9 cellular contexts compared by ENCODE assay signal in genomic region chr19:39407394-39407643, GRCh38. TPM values are rescaled to one million over a fixed set of nuclear protein-coding genes. Genes with fewer than 3 reads are reported as not detected.
A peak's percentile ranks its signal among the peaks of the same experiment; 100 is the strongest.
DNase-seq lines count a peak whose midpoint lies in the region; ATAC-seq and TF ChIP-seq lines count a peak whose summit lies in the region.
"Had no signal": no experiment of that assay in that cellular context is flagged by ENCODE, and none has a peak within 500 bp of the region (broad histone marks: within the 10 kb centered on the region; RNA-seq: fewer than 3 reads in every experiment).

No MANE protein-coding gene starts in this region.

- intact Hi-C loops in colonic mucosa (cut with DNase I) = no loop called here

- peaks cover 0 to 2% (median 1%) of the 10 kb centered on the region in 7 donors for H3K9me3 Mint-ChIP-seq in naive B cell

- peaks cover 0 to 7% (median 0%) of the 10 kb centered on the region in 3 donors for H3K27me3 Mint-ChIP-seq in naive B cell

- peak overlapping the region; percentile 83 to 98 (median 97) for H3K4me3 Mint-ChIP-seq in naive B cell

- H3K79me2 ChIP-seq in ACC112 (ENCODE audit: control insufficient read depth, insufficient read depth, low read length, unreplicated experiment) = peaks cover 27% of the 10 kb centered on the region

- no peak for ATAC-seq in naive B cell (ENCODE audit: low read depth in 2 of 2)

- H3K27me3 ChIP-seq in ACC112 (ENCODE audit: insufficient read depth, low read length) (no peaks in the 10 kb centered on the region), colonic mucosa (no peaks in the 10 kb centered on the region)

- DNase-seq in colonic mucosa = peak; percentile 83
- no peak for DNase-seq in naive B cell
- DNase-seq in NCI-H1930 (lab: John Stamatoyannopoulos, UW) = no peak
- DNase-seq in stimulated activated naive CD4-positive, alpha-beta T cell treated with Interleukin-2 at 50 U/mL for 16 hours (lab: John Stamatoyannopoulos, UW) = no peak
- DNase-seq in T-helper 9 cell = no peak
- no peak for DNase-seq in GF-D8 (lab: John Stamatoyannopoulos, UW)
- DNase-seq: NCI-H524 treated with DMSO at 0.1 percent for 48 hours had no signal

- peaks cover 54 to 81% (median 55%) of the 10 kb centered on the region in 3 donors for H3K4me1 Mint-ChIP-seq in naive B cell

- no peaks in the 10 kb centered on the region for H3K9me3 ChIP-seq in KOPT-K1 (ENCODE audit: insufficient read depth, low read length, poor library complexity, severe bottlenecking)
- no peaks in the 10 kb centered on the region for H3K9me3 ChIP-seq in colonic mucosa

- H3K9ac ChIP-seq in colonic mucosa (ENCODE audit: low read depth in 2 of 2, low read length in 2 of 2) = peak overlapping the region; percentile 98 to 100

- peaks cover 13 to 18% of the 10 kb centered on the region in 2 donors for H3K36me3 Mint-ChIP-seq in naive B cell

- H3K27ac ChIP-seq in ACC112 (ENCODE audit: low read depth, low read length) (peak overlapping the region; percentile 98), KOPT-K1 (ENCODE audit: low read depth, low read length, poor library complexity, severe bottlenecking) (peak overlapping the region; percentile 98), colonic mucosa (peak overlapping the region; percentile 100)

- H3K4me3 ChIP-seq in ACC112 (ENCODE audit: low read depth, low read length) = peak overlapping the region; percentile 82
- peak overlapping the region; percentile 96 for H3K4me3 ChIP-seq in colonic mucosa

- H3K4me1 ChIP-seq in ACC112 (ENCODE audit: control insufficient read depth, insufficient read depth, low read length, unreplicated experiment) = peaks cover 22% of the 10 kb centered on the region
- H3K4me1 ChIP-seq in colonic mucosa = peaks cover 13% of the 10 kb centered on the region

- H2AFZ ChIP-seq in ACC112 (ENCODE audit: low read length, unreplicated experiment) = no peak overlapping the region

- H3K27ac Mint-ChIP-seq in naive B cell = peak overlapping the region; percentile 98 to 100 (median 100)

- no peak for TF ChIP-seq CTCF in colonic mucosa (IDR thresholded peaks at IDR 0.05)

- H3K36me3 ChIP-seq in ACC112 (ENCODE audit: insufficient read depth, low read length) = peaks cover 17% of the 10 kb centered on the region; the same call in 1 of the 2 replicates
- H3K36me3 ChIP-seq in KOPT-K1 (ENCODE audit: insufficient read depth, low read length) = peaks cover 13% of the 10 kb centered on the region
- H3K36me3 ChIP-seq in colonic mucosa = peaks cover 10% of the 10 kb centered on the region

RNA-seq across cellular contexts. Expression of gene ZFP36, which starts 0.7 kb away (rescaled TPM):
- total RNA-seq in colonic mucosa = 100 to 1,000 TPM; 120 to 121 TPM
- 100 to 1,000 TPM; 291 to 784 (median 445) TPM for polyA plus RNA-seq in naive B cell (ENCODE audit: low read depth in 6 of 6)

RNA-seq across cellular contexts. Expression of gene PLEKHG2, which starts 5.2 kb away (rescaled TPM):
- total RNA-seq in colonic mucosa = 10 to 100 TPM in 1 of 2 donors, 1 to 10 TPM in 1; 8.0 to 10.4 TPM
- 1 to 10 TPM in 5 of 6 donors, not detected in 1; 2.5 to 8.3 (median 4.7) TPM for polyA plus RNA-seq in naive B cell (ENCODE audit: low read depth in 6 of 6)

RNA-seq across cellular contexts. Expression of gene MED29, which starts 16.1 kb away (rescaled TPM):
- total RNA-seq in colonic mucosa = 10 to 100 TPM; 22.8 to 37.5 TPM
- 10 to 100 TPM; 31.9 to 68.1 (median 57.5) TPM for polyA plus RNA-seq in naive B cell (ENCODE audit: low read depth in 6 of 6)

RNA-seq across cellular contexts. Expression of gene PAF1, which starts 16.4 kb away (rescaled TPM):
- 10 to 100 TPM; 31.9 to 41.6 TPM for total RNA-seq in colonic mucosa
- polyA plus RNA-seq in naive B cell (ENCODE audit: low read depth in 6 of 6) = 10 to 100 TPM; 11.6 to 62.4 (median 41.0) TPM

RNA-seq across cellular contexts. Expression of gene RPS16, which starts 28.4 kb away (rescaled TPM):
- total RNA-seq in colonic mucosa = 1,000 to 10,000 TPM; 1,698 to 1,720 TPM
- polyA plus RNA-seq in naive B cell (ENCODE audit: low read depth in 6 of 6) = 1,000 to 10,000 TPM; 1,393 to 2,131 (median 1,793) TPM
